Comparison of ENCODE assay signal across 12 cellular contexts in the genomic region with DNA sequence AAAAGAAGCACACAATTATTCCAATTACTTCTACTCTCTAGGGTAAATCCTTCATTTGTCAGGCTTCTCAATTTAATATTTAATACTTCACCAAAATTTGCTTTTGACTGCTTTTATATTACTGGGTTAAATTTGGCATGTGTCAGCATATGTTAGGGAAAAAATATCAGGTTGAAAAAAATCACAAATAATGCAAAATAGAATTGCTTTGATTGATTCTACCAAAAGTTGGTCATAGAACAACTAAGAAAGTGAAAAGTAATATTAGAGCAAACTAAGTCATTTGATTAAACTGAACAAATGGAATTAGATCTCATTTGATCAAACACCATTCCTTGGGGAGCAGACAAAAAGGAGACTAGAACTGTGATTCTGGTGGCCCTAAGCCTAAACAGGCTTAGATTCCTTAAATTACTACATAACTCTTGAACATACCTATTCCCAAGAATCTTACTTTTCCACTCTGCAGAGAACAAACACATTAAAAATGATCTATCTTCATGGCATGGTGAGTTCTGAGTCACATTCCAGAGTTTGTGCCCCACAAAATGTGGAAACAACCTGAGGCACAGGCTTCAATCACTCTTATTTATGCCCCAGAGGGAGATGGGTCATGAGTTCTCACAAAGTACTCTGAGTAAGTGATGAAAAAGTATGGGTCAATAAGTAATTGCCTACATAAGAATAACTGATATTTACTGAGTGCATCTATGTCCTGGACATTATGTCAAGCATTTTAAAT.
DNase-seq lines count a peak whose midpoint lies in the region; ATAC-seq and TF ChIP-seq lines count a peak whose summit lies in the region.
"Had no signal": no experiment of that assay in that cellular context is flagged by ENCODE, and none has a peak within 500 bp of the region (broad histone marks: within the 10 kb centered on the region; RNA-seq: fewer than 3 reads in every experiment).

No MANE protein-coding gene starts in this region.

- H3K4me3 Mint-ChIP-seq in activated T-helper 1 cell treated with anti-CD3 and anti-CD28 coated beads, Interleukin-12 subunit alpha, Interleukin-12 subunit beta, Interleukin-2, Interleukin-4 antibody, amounts not matched to agents 30 ng/mL and 10 ng/mL and 1 ng/mL, durations not matched to agents 14 hours and 24 hours and 36 hours = no peak overlapping the region
- H3K4me3 Mint-ChIP-seq: IgD-negative memory B cell had no signal

- H3K27me3 ChIP-seq in esophagus muscularis mucosa = no peaks in the 10 kb centered on the region

- H3K9me3 Mint-ChIP-seq in activated T-helper 1 cell treated with anti-CD3 and anti-CD28 coated beads, Interleukin-12 subunit alpha, Interleukin-12 subunit beta, Interleukin-2, Interleukin-4 antibody, amounts not matched to agents 30 ng/mL and 10 ng/mL and 1 ng/mL, durations not matched to agents 14 hours and 24 hours and 36 hours = peaks cover 7% of the 10 kb centered on the region

- no peaks in the 10 kb centered on the region for H3K4me1 ChIP-seq in esophagus muscularis mucosa

- H3K4me1 Mint-ChIP-seq in activated T-helper 1 cell treated with anti-CD3 and anti-CD28 coated beads, Interleukin-12 subunit alpha, Interleukin-12 subunit beta, Interleukin-2, Interleukin-4 antibody, amounts not matched to agents 30 ng/mL and 10 ng/mL and 1 ng/mL, durations not matched to agents 14 hours and 24 hours and 36 hours (ENCODE audit: low read depth) = peaks cover 20% of the 10 kb centered on the region

- TF ChIP-seq CTCF in esophagus muscularis mucosa (IDR thresholded peaks at IDR 0.05) = no peak

- peak; percentile 38 for DNase-seq in Caki2 (ENCODE audit: low read depth)
- DNase-seq in M059J (ENCODE audit: low read depth) = peak; percentile 83
- peak; percentile 40 for DNase-seq in amniotic epithelial cell (ENCODE audit: low read depth)
- peak; percentile 38 for DNase-seq in kidney glomerular epithelial cell (lab: John Stamatoyannopoulos, UW)
- DNase-seq in left ventricle myocardium superior = no peak
- DNase-seq in COLO668 (lab: John Stamatoyannopoulos, UW; ENCODE audit: unreplicated experiment) = no peak
- no peak for DNase-seq in esophagus muscularis mucosa (ENCODE audit: extremely low spot score)
- no peak for DNase-seq in activated T-helper 1 cell treated with anti-CD3 and anti-CD28 coated beads, Interleukin-12 subunit alpha, Interleukin-12 subunit beta, Interleukin-2, Interleukin-4 antibody, amounts not matched to agents 30 ng/mL and 10 ng/mL and 1 ng/mL, durations not matched to agents 14 hours and 24 hours and 36 hours (ENCODE audit: low spot score)
- DNase-seq: DND-41, NCI-H1436 treated with DMSO at 0.1 percent for 48 hours, Right ventricle myocardium superior had no signal

- peaks cover 0 to 68% (median 17%) of the 10 kb centered on the region in 4 donors for H3K36me3 ChIP-seq in esophagus muscularis mucosa

- peaks cover 53% of the 10 kb centered on the region for H3K36me3 Mint-ChIP-seq in activated T-helper 1 cell treated with anti-CD3 and anti-CD28 coated beads, Interleukin-12 subunit alpha, Interleukin-12 subunit beta, Interleukin-2, Interleukin-4 antibody, amounts not matched to agents 30 ng/mL and 10 ng/mL and 1 ng/mL, durations not matched to agents 14 hours and 24 hours and 36 hours (ENCODE audit: low read depth)

- H3K27ac Mint-ChIP-seq in activated T-helper 1 cell treated with anti-CD3 and anti-CD28 coated beads, Interleukin-12 subunit alpha, Interleukin-12 subunit beta, Interleukin-2, Interleukin-4 antibody, amounts not matched to agents 30 ng/mL and 10 ng/mL and 1 ng/mL, durations not matched to agents 14 hours and 24 hours and 36 hours = no peak overlapping the region
- H3K27ac Mint-ChIP-seq: IgD-negative memory B cell had no signal

- in situ Hi-C loops in Caki2 (cut with HindIII; ENCODE audit: low pct_unique_long_range_greater_than_20kb, low sequenced_read_pairs) = no loop called here

- no peak for ATAC-seq in left ventricle myocardium superior

- intact Hi-C loops in left ventricle myocardium superior (cut with micrococcal nuclease) = no loop called here
- intact Hi-C loops in esophagus muscularis mucosa (cut with DNase I) = loop anchor here (5.0 kb wide), 1 partner anchor 403 kb away; no protein-coding TSS in a partner anchor
- intact Hi-C loops in activated T-helper 1 cell treated with anti-CD3 and anti-CD28 coated beads, Interleukin-12 subunit alpha, Interleukin-12 subunit beta, Interleukin-2, Interleukin-4 antibody, amounts not matched to agents 30 ng/mL and 10 ng/mL and 1 ng/mL, durations not matched to agents 14 hours and 24 hours and 36 hours (cut with micrococcal nuclease) = loop anchor here (1.0 to 2.0 kb wide), 4 partner anchors 296 to 609 kb away; partner anchors contain the start of gene TNIK

- peaks cover 0 to 10% (median 4%) of the 10 kb centered on the region in 4 donors for H3K9me3 ChIP-seq in esophagus muscularis mucosa

- no peak for TF ChIP-seq EP300 in esophagus muscularis mucosa (IDR thresholded peaks at IDR 0.05)

- no peaks in the 10 kb centered on the region for H3K27me3 Mint-ChIP-seq in activated T-helper 1 cell treated with anti-CD3 and anti-CD28 coated beads, Interleukin-12 subunit alpha, Interleukin-12 subunit beta, Interleukin-2, Interleukin-4 antibody, amounts not matched to agents 30 ng/mL and 10 ng/mL and 1 ng/mL, durations not matched to agents 14 hours and 24 hours and 36 hours (ENCODE audit: insufficient read depth)
- H3K27me3 Mint-ChIP-seq: IgD-negative memory B cell had no signal

- TF ChIP-seq POLR2A in esophagus muscularis mucosa (IDR thresholded peaks at IDR 0.05; ENCODE audit: low read depth) = no peak

- no peak overlapping the region for H3K27ac ChIP-seq in esophagus muscularis mucosa (replicated peaks in 1 of 4)

- H3K4me3 ChIP-seq in esophagus muscularis mucosa = no peak overlapping the region

Comparison
In these comparisons a context has a peak if more than half of its experiments do, and no peak if none do; other contexts are left out.
1. DNase-seq: peak in Caki2 (single experiment), M059J (single experiment), amniotic epithelial cell (single experiment) and kidney glomerular epithelial cell (single experiment); none in left ventricle myocardium superior (single experiment), COLO668 (single experiment), esophagus muscularis mucosa (single experiment) and activated T-helper 1 cell treated with anti-CD3 and anti-CD28 coated beads, Interleukin-12 subunit alpha, Interleukin-12 subunit beta, Interleukin-2, Interleukin-4 antibody, amounts not matched to agents 30 ng/mL and 10 ng/mL and 1 ng/mL, durations not matched to agents 14 hours and 24 hours and 36 hours (single experiment).